ENCODE assay signal across 13 cellular contexts in the genomic region with DNA sequence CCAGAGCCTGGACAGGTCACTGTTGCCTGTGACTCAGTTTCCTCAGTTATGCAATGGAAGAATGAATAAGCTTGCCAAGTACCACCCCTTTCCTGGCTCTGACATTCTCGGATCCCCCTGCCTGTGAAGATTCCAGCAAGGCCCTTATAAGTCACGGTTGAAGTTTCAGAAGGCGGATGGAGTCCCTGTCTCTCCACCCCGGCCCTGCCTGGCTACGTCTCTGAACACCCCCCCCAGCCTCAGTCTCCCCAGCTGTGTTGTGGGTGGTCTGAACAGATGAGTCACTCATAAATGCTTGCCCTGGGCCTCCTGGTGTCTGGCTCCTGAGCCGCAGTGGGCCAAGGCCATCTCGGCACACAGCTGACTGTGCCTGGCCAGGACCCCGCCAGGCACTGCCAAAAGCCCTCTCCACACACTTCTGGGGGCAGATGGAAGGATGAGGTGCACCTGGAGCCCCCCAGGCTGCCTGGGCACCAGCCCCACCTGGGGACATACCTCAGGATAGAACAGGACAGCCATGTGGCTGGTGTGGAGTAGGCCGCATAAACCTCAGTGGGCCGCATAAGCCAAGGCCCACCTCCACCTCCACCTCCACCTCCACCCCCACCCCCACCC. TPM values are rescaled to one million over a fixed set of nuclear protein-coding genes. Genes with fewer than 3 reads are reported as not detected.
DNase-seq lines count a peak whose midpoint lies in the region; ATAC-seq and TF ChIP-seq lines count a peak whose summit lies in the region.
"Had no signal": no experiment of that assay in that cellular context is flagged by ENCODE, and none has a peak within 500 bp of the region (broad histone marks: within the 10 kb centered on the region; RNA-seq: fewer than 3 reads in every experiment).

No MANE protein-coding gene starts in this region.

- no peaks in the 10 kb centered on the region for H3K9me3 ChIP-seq in heart left ventricle
- no peaks in the 10 kb centered on the region for H3K9me3 ChIP-seq in fibroblast of lung (ENCODE audit: control insufficient read depth, insufficient read depth, low read depth, low read length)
- no peaks in the 10 kb centered on the region for H3K9me3 ChIP-seq in gastrocnemius medialis

- 75 to 86% (median 83%) methylated on average over 9 to 10 of the region's 10 CpGs for WGBS in heart left ventricle, 4 donors

- H3K4me2 ChIP-seq in fibroblast of lung (ENCODE audit: extremely low read depth, insufficient read depth, low read length), result no peak overlapping the region
- H3K4me2 ChIP-seq: KMS-11 had no signal

- H3K27me3 Mint-ChIP-seq in neural crest cell (ENCODE audit: low read depth), result no peaks in the 10 kb centered on the region

- ATAC-seq in heart left ventricle, result peak in 2 of 4 donors; percentile 4 to 44
- ATAC-seq in gastrocnemius medialis, result no peak
- ATAC-seq in GM19324 (IDR thresholded peaks at IDR 0.05; ENCODE audit: low FRiP score, unreplicated experiment), result no peak
- ATAC-seq in GM18873 (IDR thresholded peaks at IDR 0.05; ENCODE audit: low FRiP score, unreplicated experiment), result no peak
- ATAC-seq: GM12878 had no signal

- H2AFZ ChIP-seq in fibroblast of lung (ENCODE audit: low read length), result no peak overlapping the region

- H3K79me2 ChIP-seq in fibroblast of lung (ENCODE audit: control insufficient read depth, insufficient read depth, low read length), result peaks cover 7% of the 10 kb centered on the region

- peak overlapping the region; percentile 40 for H3K9ac ChIP-seq in fibroblast of lung (ENCODE audit: insufficient read depth, low read length)
- H3K9ac ChIP-seq: KMS-11 had no signal

- no peaks in the 10 kb centered on the region for H3K9me3 Mint-ChIP-seq in neural crest cell

- H3K27ac Mint-ChIP-seq in neural crest cell (ENCODE audit: unreplicated experiment), result peak overlapping the region; percentile 50

- H3K27me3 ChIP-seq in heart left ventricle (no peaks in the 10 kb centered on the region), fibroblast of lung (ENCODE audit: control insufficient read depth, insufficient read depth, low read length) (no peaks in the 10 kb centered on the region), gastrocnemius medialis (no peaks in the 10 kb centered on the region)

- no peaks in the 10 kb centered on the region for H4K20me1 ChIP-seq in fibroblast of lung (ENCODE audit: control insufficient read depth, extremely low read depth, insufficient read depth, low read length)

- peaks cover 16% of the 10 kb centered on the region for H3K4me1 Mint-ChIP-seq in neural crest cell

- intact Hi-C loops in heart left ventricle (cut with DNase I), result no loop called here
- intact Hi-C loops in cardiac septum (cut with DNase I), result no loop called here
- intact Hi-C loops in gastrocnemius medialis (cut with DNase I; ENCODE audit: low total_unique reads), result no loop called here

- H3K36me3 Mint-ChIP-seq in neural crest cell (ENCODE audit: low read depth), result no peaks in the 10 kb centered on the region

- DNase-seq in heart left ventricle (peak in 2 of 5 donors; percentile 45 to 48), cardiac septum (ENCODE audit: low spot score) (no peak), fibroblast of lung (ENCODE audit: low read depth in 2 of 2) (peak in 1 of 2 donors; percentile 56), neural crest cell (ENCODE audit: low read depth, low spot score) (no peak), gastrocnemius medialis (no peak), ecto neural progenitor cell (ENCODE audit: low spot score) (no peak)
- DNase-seq: activated CD8-positive, alpha-beta memory T cell treated with anti-CD3 and anti-CD28 coated beads for 24 hours; NCI-H187 treated with DMSO at 0.1 percent for 48 hours; NCI-H774 had no signal

- H3K36me3 ChIP-seq in heart left ventricle (peaks cover 0 to 96% (median 23%) of the 10 kb centered on the region in 9 donors), fibroblast of lung (ENCODE audit: control insufficient read depth, insufficient read depth, low read length) (peaks cover 24% of the 10 kb centered on the region), gastrocnemius medialis (no peaks in the 10 kb centered on the region)

- no peak overlapping the region for H3K4me3 ChIP-seq in heart left ventricle
- H3K4me3 ChIP-seq in fibroblast of lung (replicated peaks in 1 of 4; ENCODE audit: control extremely low read depth in 1 of 4, insufficient read depth in 1 of 4, low read depth in 3 of 4, low read length in 4 of 4), result no peak overlapping the region
- H3K4me3 ChIP-seq in gastrocnemius medialis, result no peak overlapping the region
- H3K4me3 ChIP-seq: GM12878 had no signal

- no peak for TF ChIP-seq POLR2A in heart left ventricle (IDR thresholded peaks at IDR 0.05)
- TF ChIP-seq POLR2A in gastrocnemius medialis (IDR thresholded peaks at IDR 0.05), result no peak

- in situ Hi-C loops in gastrocnemius medialis (cut with MboI; ENCODE audit: low sequenced_read_pairs in 4 of 4), result no loop called here

- H3K27ac ChIP-seq in heart left ventricle, result peak overlapping the region in 10 of 12 donors; percentile 8 to 85 (median 45)
- H3K27ac ChIP-seq in fibroblast of lung (ENCODE audit: insufficient read depth, low read length), result peak overlapping the region; percentile 58
- H3K27ac ChIP-seq in gastrocnemius medialis, result peak overlapping the region in 2 of 4 donors; percentile 51 to 79
- H3K27ac ChIP-seq: KMS-11 had no signal

- no peak overlapping the region for H3K4me3 Mint-ChIP-seq in neural crest cell

- TF ChIP-seq CTCF in heart left ventricle (IDR thresholded peaks at IDR 0.05), result no peak
- TF ChIP-seq CTCF in fibroblast of lung (conservative IDR thresholded peaks at IDR 0.05 in 1 of 2, IDR thresholded peaks at IDR 0.05 in 1 of 2; ENCODE audit: low read depth in 1 of 2, low read length in 2 of 2), result no peak
- no peak for TF ChIP-seq CTCF in neural crest cell (conservative IDR thresholded peaks at IDR 0.05)
- TF ChIP-seq CTCF in gastrocnemius medialis (IDR thresholded peaks at IDR 0.05 in 4 of 5, conservative IDR thresholded peaks at IDR 0.05 in 1 of 5), result no peak

- peaks cover 0 to 62% (median 21%) of the 10 kb centered on the region in 12 donors for H3K4me1 ChIP-seq in heart left ventricle
- peaks cover 71% of the 10 kb centered on the region for H3K4me1 ChIP-seq in fibroblast of lung (ENCODE audit: control insufficient read depth, extremely low read depth, insufficient read depth, low read length)
- H3K4me1 ChIP-seq in gastrocnemius medialis, result peaks cover 0 to 4% of the 10 kb centered on the region in 2 donors

RNA-seq across cellular contexts. Expression of gene VASN, which starts 15.4 kb away (rescaled TPM):
- total RNA-seq in heart left ventricle, result 10 to 100 TPM in 3 of 9 donors, 1 to 10 TPM in 6; 3.8 to 20.0 (median 6.2) TPM
- 10 to 100 TPM in 1 of 2 donors, 1 to 10 TPM in 1; 6.1 to 14.9 TPM for polyA plus RNA-seq in heart left ventricle
- 6.3 TPM for total RNA-seq in cardiac septum
- 57.0 and 79.4 TPM in 2 replicates for total RNA-seq in fibroblast of lung
- 30.6 and 61.9 TPM in 2 replicates for polyA plus RNA-seq in fibroblast of lung
- 85.6 and 136 TPM in 2 replicates for polyA plus RNA-seq in fibroblast of lung (2012)
- polyA minus RNA-seq in fibroblast of lung (ENCODE audit: low replicate concordance), result 42.0 and 88.8 TPM in 2 replicates
- 0.91 and 1.2 TPM in 2 replicates for total RNA-seq in neural crest cell
- total RNA-seq in gastrocnemius medialis, result 10 to 100 TPM in 1 of 4 donors, 1 to 10 TPM in 3; 2.4 to 12.8 (median 3.7) TPM

RNA-seq across cellular contexts. Expression of gene CORO7, which starts 29.3 kb away (rescaled TPM):
- 10 to 100 TPM in 5 of 9 donors, 1 to 10 TPM in 4; 7.2 to 39.7 (median 10.1) TPM for total RNA-seq in heart left ventricle
- polyA plus RNA-seq in heart left ventricle, result 10 to 100 TPM in 1 of 2 donors, 1 to 10 TPM in 1; 9.7 to 12.8 TPM
- 11.9 TPM for total RNA-seq in cardiac septum
- 5.4 and 11.1 TPM in 2 replicates for total RNA-seq in fibroblast of lung
- polyA plus RNA-seq in fibroblast of lung, result 5.6 and 6.1 TPM in 2 replicates
- 7.2 and 8.6 TPM in 2 replicates for polyA plus RNA-seq in fibroblast of lung (2012)
- 16.1 and 18.2 TPM in 2 replicates for polyA minus RNA-seq in fibroblast of lung (ENCODE audit: low replicate concordance)
- total RNA-seq in neural crest cell, result 43.2 and 45.4 TPM in 2 replicates
- 10 to 100 TPM in 1 of 4 donors, 1 to 10 TPM in 3; 5.7 to 15.3 (median 7.2) TPM for total RNA-seq in gastrocnemius medialis

RNA-seq across cellular contexts. Expression of gene PAM16, which starts 35.9 kb away (rescaled TPM):
- total RNA-seq in heart left ventricle (10 to 100 TPM; 32.7 to 96.9 (median 60.9) TPM), cardiac septum (43.3 TPM), fibroblast of lung (24.4 and 34.3 TPM in 2 replicates), neural crest cell (36.2 and 43.3 TPM in 2 replicates), gastrocnemius medialis (100 to 1,000 TPM; 112 to 174 (median 132) TPM)
- polyA plus RNA-seq in heart left ventricle (100 to 1,000 TPM; 109 to 210 TPM), fibroblast of lung (14.8 and 19.9 TPM in 2 replicates)
- polyA plus RNA-seq in fibroblast of lung (2012), result 28.6 and 37.1 TPM in 2 replicates
- polyA minus RNA-seq in fibroblast of lung (ENCODE audit: low replicate concordance), result 9.2 and 9.5 TPM in 2 replicates

RNA-seq across cellular contexts. Expression of gene DNAJA3, which starts 38.6 kb away (rescaled TPM):
- 10 to 100 TPM; 47.5 to 88.4 (median 59.7) TPM for total RNA-seq in heart left ventricle
- polyA plus RNA-seq in heart left ventricle, result 10 to 100 TPM; 47.4 to 81.8 TPM
- 50.7 TPM for total RNA-seq in cardiac septum
- 59.8 and 66.1 TPM in 2 replicates for total RNA-seq in fibroblast of lung
- polyA plus RNA-seq in fibroblast of lung, result 27.8 and 39.8 TPM in 2 replicates
- polyA plus RNA-seq in fibroblast of lung (2012), result 22.3 and 32.2 TPM in 2 replicates
- polyA minus RNA-seq in fibroblast of lung (ENCODE audit: low replicate concordance), result 30.6 and 36.4 TPM in 2 replicates
- 45.1 and 55.2 TPM in 2 replicates for total RNA-seq in neural crest cell
- 100 to 1,000 TPM in 2 of 4 donors, 10 to 100 TPM in 2; 94.8 to 114 (median 103) TPM for total RNA-seq in gastrocnemius medialis
